Comparison of ENCODE assay signal across 8 cellular contexts in genomic region chr6:27824248-27825024, GRCh38.
DNase-seq lines count a peak whose midpoint lies in the region; ATAC-seq and FAIRE-seq lines count a peak whose summit lies in the region.
"Not testable (repeated sequence)": the region's sequence is repeated elsewhere in the genome, so short reads cannot be mapped to it uniquely, and the experiment has no call there.

No MANE protein-coding gene starts in this region.

- not testable (repeated sequence) for FAIRE-seq in small intestine (lab: Jason Lieb, UNC)

- peak overlapping the region; percentile 51 to 71 for H3K4me3 ChIP-seq in small intestine (ENCODE audit: low read depth in 1 of 2, low read length in 2 of 2)

- DNase-seq in COLO668 (lab: John Stamatoyannopoulos, UW; ENCODE audit: unreplicated experiment) (peak; percentile 13), NCI-H510A treated with DMSO at 0.1 percent for 48 hours (lab: John Stamatoyannopoulos, UW) (peak; percentile 54), dedifferentiated amniotic fluid mesenchymal stem cell (ENCODE audit: extremely low spot score) (peak; percentile 55), small intestine (peak; percentile 45)
- DNase-seq in left lobe of liver (ENCODE audit: low spot score) = not testable (repeated sequence)

- H3K9me3 ChIP-seq in small intestine (ENCODE audit: control insufficient read depth, low read depth) = not testable (repeated sequence)

- H3K27ac ChIP-seq in small intestine (ENCODE audit: low read depth in 1 of 2, low read length in 1 of 2) = peak overlapping the region; percentile 79 to 97

- ATAC-seq in GM19452 (IDR thresholded peaks at IDR 0.05; ENCODE audit: unreplicated experiment) (peak; percentile 69), HG03175 (IDR thresholded peaks at IDR 0.05; ENCODE audit: unreplicated experiment) (peak; percentile 75), left lobe of liver (peak; percentile 71)
- ATAC-seq in activated CD4-positive, CD25-positive, alpha-beta regulatory T cell treated with anti-CD3 and anti-CD28 coated beads, Interleukin-2, amount 50 U/mL, for 24 hours = peak; percentile 76 to 80

- H3K36me3 ChIP-seq in small intestine (ENCODE audit: control insufficient read depth in 2 of 2, insufficient read depth in 2 of 2, low read length in 2 of 2) = not testable (repeated sequence)

- 1% methylated on average over 29 to 33 of the region's 47 CpGs for WGBS in small intestine, 3 donors

- H3K4me1 ChIP-seq in small intestine (ENCODE audit: control insufficient read depth in 2 of 2, insufficient read depth in 1 of 2, low read depth in 1 of 2, low read length in 1 of 2) = not testable (repeated sequence)

- H3K27me3 ChIP-seq in small intestine (ENCODE audit: control insufficient read depth in 2 of 2, insufficient read depth in 2 of 2, low read length in 2 of 2) = not testable (repeated sequence)
